ENCODE assay signal across 13 cellular contexts in genomic region chr4:51894246-51894645, GRCh38. TPM values are rescaled to one million over a fixed set of nuclear protein-coding genes. Genes with fewer than 3 reads are reported as not detected.
DNase-seq lines count a peak whose midpoint lies in the region; TF ChIP-seq lines count a peak whose summit lies in the region.
"Had no signal": no experiment of that assay in that cellular context is flagged by ENCODE, and none has a peak within 500 bp of the region (broad histone marks: within the 10 kb centered on the region; RNA-seq: fewer than 3 reads in every experiment).

No MANE protein-coding gene starts in this region.

- H3K27ac Mint-ChIP-seq in nephron progenitor cell = peak overlapping the region; percentile 45
- H3K27ac Mint-ChIP-seq: activated CD4-positive, alpha-beta memory T cell treated with anti-CD3 and anti-CD28 coated beads, Interleukin-2, amount 10 ng/mL, durations not matched to agents 7 days and 5 days had no signal

- no peaks in the 10 kb centered on the region for H3K27me3 Mint-ChIP-seq in nephron progenitor cell (ENCODE audit: low read depth, poor library complexity)
- H3K27me3 Mint-ChIP-seq: activated CD4-positive, alpha-beta memory T cell treated with anti-CD3 and anti-CD28 coated beads, Interleukin-2, amount 10 ng/mL, durations not matched to agents 7 days and 5 days had no signal

- no peak for TF ChIP-seq CTCF in nephron progenitor cell (IDR thresholded peaks at IDR 0.05)

- no peaks in the 10 kb centered on the region for H3K9me3 Mint-ChIP-seq in nephron progenitor cell
- H3K9me3 Mint-ChIP-seq: activated CD4-positive, alpha-beta memory T cell treated with anti-CD3 and anti-CD28 coated beads, Interleukin-2, amount 10 ng/mL, durations not matched to agents 7 days and 5 days; immature natural killer cell had no signal

- peaks cover 36% of the 10 kb centered on the region for H3K4me1 Mint-ChIP-seq in nephron progenitor cell

- no peak overlapping the region for H3K4me3 Mint-ChIP-seq in nephron progenitor cell
- H3K4me3 Mint-ChIP-seq: activated CD4-positive, alpha-beta memory T cell treated with anti-CD3 and anti-CD28 coated beads, Interleukin-2, amount 10 ng/mL, durations not matched to agents 7 days and 5 days; immature natural killer cell had no signal

- DNase-seq in ELR (ENCODE audit: low read depth) = peak; percentile 12
- peak; percentile 59 for DNase-seq in M059J (ENCODE audit: low read depth)
- peak; percentile 62 for DNase-seq in dermis blood vessel endothelial cell
- DNase-seq in nephron progenitor cell = no peak
- no peak for DNase-seq in middle frontal gyrus (ENCODE audit: extremely low spot score, low spot score)
- no peak for DNase-seq in nucleus accumbens (lab: John Stamatoyannopoulos, UW)
- no peak for DNase-seq in H4 (ENCODE audit: low spot score)
- DNase-seq: activated CD4-positive, alpha-beta memory T cell treated with anti-CD3 and anti-CD28 coated beads, Interleukin-2, amount 10 ng/mL, durations not matched to agents 7 days and 5 days; immature natural killer cell; NCI-H510A; occipital lobe; stimulated activated naive CD8-positive, alpha-beta T cell treated with anti-CD3 and anti-CD28 coated beads, Interleukin-15, Interleukin-2, amounts not matched to agents 100 U/mL and 50 U/mL, for 24 hours; uterus had no signal

- peaks cover 67% of the 10 kb centered on the region for H3K36me3 Mint-ChIP-seq in nephron progenitor cell (ENCODE audit: low read depth)

RNA-seq across cellular contexts. Expression of gene DCUN1D4, which starts 51.3 kb away (rescaled TPM):
- total RNA-seq in M059J (2014; rRNA removed; shearing (Covaris generic)) = 26.0 and 29.4 TPM in 2 replicates
- total RNA-seq in dermis blood vessel endothelial cell = 38.1 and 47.3 TPM in 2 replicates
- 34.8 and 38.8 TPM in 2 replicates for total RNA-seq in H4 (2014; rRNA removed; shearing (Covaris generic))

Comparison
In these comparisons a context has a peak if more than half of its experiments do, and no peak if none do; other contexts are left out.
1. DNase-seq: peak in ELR (single experiment), M059J (single experiment) and dermis blood vessel endothelial cell (single experiment); none in nephron progenitor cell (single experiment), middle frontal gyrus (single experiment), nucleus accumbens (0 of 56) and H4 (single experiment).